17 cellular contexts compared by ENCODE assay signal in genomic region chr22:43066134-43066533, GRCh38. TPM values are rescaled to one million over a fixed set of nuclear protein-coding genes. Genes with fewer than 3 reads are reported as not detected.
A peak's percentile ranks its signal among the peaks of the same experiment; 100 is the strongest.
DNase-seq lines count a peak whose midpoint lies in the region; ATAC-seq and TF ChIP-seq lines count a peak whose summit lies in the region.
"Had no signal": no experiment of that assay in that cellular context is flagged by ENCODE, and none has a peak within 500 bp of the region (broad histone marks: within the 10 kb centered on the region; RNA-seq: fewer than 3 reads in every experiment).

No MANE protein-coding gene starts in this region.

- H3K4me1 ChIP-seq in HEK293 (ENCODE audit: control insufficient read depth, insufficient read depth, low read length) (peaks cover 8% of the 10 kb centered on the region), smooth muscle cell (ENCODE audit: low read depth) (peaks cover 3% of the 10 kb centered on the region)

- no peaks in the 10 kb centered on the region for H3K79me2 ChIP-seq in smooth muscle cell (ENCODE audit: low read depth)

- H3K9ac ChIP-seq in smooth muscle cell (ENCODE audit: low read depth): no peak overlapping the region

- no peak overlapping the region for H3K4me3 Mint-ChIP-seq in glutamatergic neuron (ENCODE audit: unreplicated experiment)
- H3K4me3 Mint-ChIP-seq: HFFc6 had no signal

- CTCF ChIA-PET in HEK293 (lab: Yijun Ruan, JAX): interaction anchor here (0.6 to 1.5 kb wide), 8 partner anchors 21 to 246 kb away, joined by 3 to 10 read pairs (median 3); no protein-coding TSS in a partner anchor

- H3K27ac ChIP-seq in HEK293 (ENCODE audit: extremely low read depth, low read depth, low read length): no peak overlapping the region
- peak overlapping the region; percentile 100 for H3K27ac ChIP-seq in smooth muscle cell (ENCODE audit: low read depth)
- H3K27ac ChIP-seq: C4-2B had no signal

- no peaks in the 10 kb centered on the region for H3K27me3 Mint-ChIP-seq in glutamatergic neuron (ENCODE audit: unreplicated experiment)

- intact Hi-C loops in Right ventricle myocardium superior (cut with DNase I) (no loop called here), cardiac septum (cut with DNase I) (no loop called here)

- peaks cover 4% of the 10 kb centered on the region for H3K36me3 Mint-ChIP-seq in glutamatergic neuron (ENCODE audit: unreplicated experiment)

- H3K4me2 ChIP-seq in smooth muscle cell: no peak overlapping the region

- no peak for TF ChIP-seq CTCF in HEK293 (tag by site-specific recombination; IDR thresholded peaks at IDR 0.05)
- no peak for TF ChIP-seq CTCF in glutamatergic neuron (IDR thresholded peaks at IDR 0.05; ENCODE audit: partially characterized antibody, unreplicated experiment)
- TF ChIP-seq CTCF in smooth muscle cell (IDR thresholded peaks at IDR 0.05; ENCODE audit: borderline replicate concordance, insufficient read depth, poor library complexity, severe bottlenecking): no peak

- H3F3A ChIP-seq in smooth muscle cell (ENCODE audit: low read depth): peaks cover 2% of the 10 kb centered on the region

- no peaks in the 10 kb centered on the region for H3K9me3 ChIP-seq in HEK293 (ENCODE audit: control insufficient read depth, insufficient read depth, low read depth, low read length)
- no peaks in the 10 kb centered on the region for H3K9me3 ChIP-seq in smooth muscle cell (replicated peaks; ENCODE audit: low read depth)
- H3K9me3 ChIP-seq: A549 had no signal

- no peak overlapping the region for H2AFZ ChIP-seq in smooth muscle cell (ENCODE audit: low read depth)

- DNase-seq in Right ventricle myocardium superior (peak; percentile 46), cardiac septum (ENCODE audit: low spot score) (no peak), glutamatergic neuron (peak; percentile 31), smooth muscle cell (lab: John Stamatoyannopoulos, UW; ENCODE audit: unreplicated experiment) (no peak), SW 1271 (lab: John Stamatoyannopoulos, UW) (no peak), HUDEP-2 (lab: John Stamatoyannopoulos, UW; ENCODE audit: unreplicated experiment in 76 of 76) (no peak)
- DNase-seq: DMS79 treated with DMSO at 0.1 percent for 48 hours, KBM-7, NCI-H1105 treated with DMSO at 0.1 percent for 48 hours, NCI-H2029 treated with DMSO at 0.1 percent for 48 hours, NCI-H748 treated with DMSO at 0.1 percent for 48 hours, SHP77 had no signal

- H3K4me1 Mint-ChIP-seq in glutamatergic neuron (ENCODE audit: low read depth, unreplicated experiment): no peaks in the 10 kb centered on the region

- POLR2A ChIA-PET in HEK293 (lab: Yijun Ruan, JAX): no interaction called here

- ATAC-seq in Right ventricle myocardium superior (ENCODE audit: poor library complexity): no peak
- no peak for ATAC-seq in SK-N-SH treated with all-trans-retinoic acid at 6 μM for 48 hours

- WGBS in smooth muscle cell (ENCODE audit: low lambda C conversion rate): 92% methylated on average over 7 of the region's 7 CpGs

- H3K9me3 Mint-ChIP-seq in glutamatergic neuron (ENCODE audit: unreplicated experiment): no peaks in the 10 kb centered on the region
- H3K9me3 Mint-ChIP-seq: HFFc6 had no signal

- no peaks in the 10 kb centered on the region; a peak in 1 of 3 replicates for H3K36me3 ChIP-seq in HEK293 (ENCODE audit: control insufficient read depth in 2 of 2, insufficient read depth in 1 of 2, low read length in 2 of 2)
- no peaks in the 10 kb centered on the region for H3K36me3 ChIP-seq in smooth muscle cell (ENCODE audit: low read depth)

- H3K27ac Mint-ChIP-seq in glutamatergic neuron (ENCODE audit: unreplicated experiment): no peak overlapping the region

- H3K4me3 ChIP-seq in HEK293 (ENCODE audit: low read depth, low read length): no peak overlapping the region
- no peak overlapping the region for H3K4me3 ChIP-seq in smooth muscle cell
- H3K4me3 ChIP-seq: A549 had no signal

- no peaks in the 10 kb centered on the region for H3K27me3 ChIP-seq in smooth muscle cell (ENCODE audit: low read depth)

- H4K20me1 ChIP-seq in smooth muscle cell (ENCODE audit: low read depth): no peaks in the 10 kb centered on the region

TF ChIP-seq in HEK293, 187 proteins besides CTCF, POLR2A, EP300 and RAD21:
- TF ChIP-seq GLI2 (tag by site-specific recombination; IDR thresholded peaks at IDR 0.05; ENCODE audit: borderline replicate concordance, low read depth) (no peak), ZSCAN4 (tag by site-specific recombination; IDR thresholded peaks at IDR 0.05) (no peak), KLF10 (tag by site-specific recombination; IDR thresholded peaks at IDR 0.05) (no peak), ZNF423 (tag by site-specific recombination; IDR thresholded peaks at IDR 0.05) (no peak), ZNF350 (tag by site-specific recombination; IDR thresholded peaks at IDR 0.05) (no peak), KLF9 (tag by site-specific recombination; IDR thresholded peaks at IDR 0.05; ENCODE audit: low read depth) (0 out of 2 replicates have a peak, but pooled peaks have one; percentile 22), ZNF514 (tag by site-specific recombination; IDR thresholded peaks at IDR 0.05) (no peak)

TF ChIP-seq in SK-N-SH treated with all-trans-retinoic acid at 6 μM for 48 hours, 23 proteins besides CTCF, POLR2A, EP300 and RAD21 (continues in another document):
- no peak for TF ChIP-seq POU6F1 (CRISPR knock-in tag; IDR thresholded peaks at IDR 0.05; ENCODE audit: borderline replicate concordance, low read depth)
- no peak for TF ChIP-seq TCF4 (CRISPR knock-in tag; IDR thresholded peaks at IDR 0.05; ENCODE audit: borderline replicate concordance)
- no peak for TF ChIP-seq PATZ1 (CRISPR knock-in tag; IDR thresholded peaks at IDR 0.05; ENCODE audit: borderline replicate concordance)
- TF ChIP-seq ISL1 (CRISPR knock-in tag; IDR thresholded peaks at IDR 0.05): no peak
- TF ChIP-seq GLIS3 (CRISPR knock-in tag; IDR thresholded peaks at IDR 0.05): no peak
- no peak for TF ChIP-seq ZC3H10 (CRISPR knock-in tag; IDR thresholded peaks at IDR 0.05)
- TF ChIP-seq ZNF565 (CRISPR knock-in tag; conservative IDR thresholded peaks at IDR 0.05; ENCODE audit: low read depth): no peak
- no peak for TF ChIP-seq PPARA (CRISPR knock-in tag; IDR thresholded peaks at IDR 0.05; ENCODE audit: borderline replicate concordance)
- TF ChIP-seq ESRRG (CRISPR knock-in tag; IDR thresholded peaks at IDR 0.05): no peak
- no peak for TF ChIP-seq ZNF8 (CRISPR knock-in tag; IDR thresholded peaks at IDR 0.05)
- TF ChIP-seq CREB5 (CRISPR knock-in tag; IDR thresholded peaks at IDR 0.05; ENCODE audit: low read depth): no peak
- TF ChIP-seq ZFP3 (CRISPR knock-in tag; IDR thresholded peaks at IDR 0.05): no peak
- TF ChIP-seq TOX (CRISPR knock-in tag; IDR thresholded peaks at IDR 0.05; ENCODE audit: borderline replicate concordance): no peak
- TF ChIP-seq RARB (CRISPR knock-in tag; IDR thresholded peaks at IDR 0.05): no peak
- TF ChIP-seq CSDC2 (CRISPR knock-in tag; IDR thresholded peaks at IDR 0.05): no peak
- no peak for TF ChIP-seq ZFP30 (CRISPR knock-in tag; IDR thresholded peaks at IDR 0.05)

RNA-seq across cellular contexts. Expression of gene TTLL1, which starts 23.1 kb away (rescaled TPM):
- 7.8 TPM for total RNA-seq in Right ventricle myocardium superior
- total RNA-seq in cardiac septum: 9.5 TPM
- total RNA-seq in glutamatergic neuron (ENCODE audit: unreplicated experiment): 22.0 TPM
- total RNA-seq in smooth muscle cell: 12.7 and 16.2 TPM in 2 replicates
- polyA plus RNA-seq in smooth muscle cell: 14.6 and 17.7 TPM in 2 replicates

RNA-seq across cellular contexts. Expression of gene BIK, which starts 44.4 kb away (rescaled TPM):
- total RNA-seq in Right ventricle myocardium superior: not detected
- total RNA-seq in cardiac septum: not detected
- 17.3 TPM for total RNA-seq in glutamatergic neuron (ENCODE audit: unreplicated experiment)
- 2.7 and 3.9 TPM in 2 replicates for total RNA-seq in smooth muscle cell
- polyA plus RNA-seq in smooth muscle cell: 1.9 and 6.1 TPM in 2 replicates

RNA-seq across cellular contexts. Expression of gene PACSIN2, which starts 51.2 kb away (rescaled TPM):
- total RNA-seq in Right ventricle myocardium superior (60.2 TPM), cardiac septum (41.5 TPM), glutamatergic neuron (ENCODE audit: unreplicated experiment) (47.3 TPM), smooth muscle cell (26.3 and 34.7 TPM in 2 replicates)
- 41.1 and 53.9 TPM in 2 replicates for polyA plus RNA-seq in smooth muscle cell

Comparison
In these comparisons a context has a peak if more than half of its experiments do, and no peak if none do; other contexts are left out.
1. DNase-seq: peak in Right ventricle myocardium superior (single experiment) and glutamatergic neuron (single experiment); none in cardiac septum (single experiment), smooth muscle cell (single experiment), SW 1271 (0 of 2) and HUDEP-2 (0 of 76).